25 cellular contexts compared by ENCODE assay signal in genomic region chr20:38147751-38148150, GRCh38. TPM values are rescaled to one million over a fixed set of nuclear protein-coding genes. Genes with fewer than 3 reads are reported as not detected.
"Had no signal": no experiment of that assay in that cellular context is flagged by ENCODE, and none has a peak within 500 bp of the region (broad histone marks: within the 10 kb centered on the region; RNA-seq: fewer than 3 reads in every experiment).

No MANE protein-coding gene starts in this region.

- H3K27ac ChIP-seq: colonic mucosa, gastrocnemius medialis, thyroid gland had no signal

- FAIRE-seq: endometrium had no signal

- H3K9me3 Mint-ChIP-seq: activated B cell treated with CpG ODN at 0.5 μM for 24 hours; activated CD4-positive, alpha-beta memory T cell treated with anti-CD3 and anti-CD28 coated beads for 36 hours; activated naive CD8-positive, alpha-beta T cell treated with anti-CD3 and anti-CD28 coated beads for 36 hours; activated T-helper 1 cell treated with anti-CD3 and anti-CD28 coated beads, Interleukin-12 subunit alpha, Interleukin-12 subunit beta, Interleukin-2, Interleukin-4 antibody, amounts not matched to agents 30 ng/mL and 10 ng/mL and 1 ng/mL, durations not matched to agents 14 hours and 24 hours and 36 hours; immature natural killer cell had no signal

- H3K4me3 Mint-ChIP-seq: activated B cell treated with CpG ODN at 0.5 μM for 24 hours; activated CD4-positive, alpha-beta memory T cell treated with anti-CD3 and anti-CD28 coated beads for 36 hours; activated naive CD8-positive, alpha-beta T cell treated with anti-CD3 and anti-CD28 coated beads for 36 hours; activated T-helper 1 cell treated with anti-CD3 and anti-CD28 coated beads, Interleukin-12 subunit alpha, Interleukin-12 subunit beta, Interleukin-2, Interleukin-4 antibody, amounts not matched to agents 30 ng/mL and 10 ng/mL and 1 ng/mL, durations not matched to agents 14 hours and 24 hours and 36 hours; brain; immature natural killer cell had no signal

- H3K27me3 Mint-ChIP-seq: activated B cell treated with CpG ODN at 0.5 μM for 24 hours had no signal

- H3K36me3 ChIP-seq: colonic mucosa, thyroid gland, uterus had no signal

- H3K36me3 Mint-ChIP-seq: activated CD4-positive, alpha-beta memory T cell treated with anti-CD3 and anti-CD28 coated beads for 36 hours; activated naive CD8-positive, alpha-beta T cell treated with anti-CD3 and anti-CD28 coated beads for 36 hours; brain; immature natural killer cell had no signal

- H3K27ac Mint-ChIP-seq: activated B cell treated with CpG ODN at 0.5 μM for 24 hours; activated CD4-positive, alpha-beta memory T cell treated with anti-CD3 and anti-CD28 coated beads for 36 hours; activated naive CD8-positive, alpha-beta T cell treated with anti-CD3 and anti-CD28 coated beads for 36 hours; immature natural killer cell had no signal

- DNase-seq: activated B cell treated with CpG ODN at 0.5 μM for 24 hours; activated CD4-positive, alpha-beta memory T cell treated with anti-CD3 and anti-CD28 coated beads for 36 hours; activated CD4-positive, alpha-beta T cell treated with anti-CD3 and anti-CD28 coated beads for 4 hours; activated naive CD8-positive, alpha-beta T cell treated with anti-CD3 and anti-CD28 coated beads for 36 hours; activated T-cell treated with anti-CD3 and anti-CD28 coated beads for 4 hours; amygdala; central memory CD4-positive, alpha-beta T cell; colonic mucosa; gastrocnemius medialis; immature natural killer cell; midbrain; occipital lobe; retina; stimulated activated CD4-positive, alpha-beta T cell treated with anti-CD3 and anti-CD28 coated beads, Interleukin-2, amount 100 ng/mL, for 24 hours; stimulated activated naive CD4-positive, alpha-beta T cell treated with Interleukin-2 at 50 U/mL for 16 hours; T-helper 1 cell; T-helper 9 cell; thyroid gland; uterus had no signal

- H3K9me3 ChIP-seq: colonic mucosa, gastrocnemius medialis, heart left ventricle, thyroid gland, uterus had no signal

- H3K4me3 ChIP-seq: colonic mucosa, gastrocnemius medialis, heart left ventricle, lung, thyroid gland, uterus had no signal

- ATAC-seq: gastrocnemius medialis, heart left ventricle had no signal

- H3K27me3 ChIP-seq: colonic mucosa, gastrocnemius medialis, heart left ventricle, thyroid gland, uterus had no signal

RNA-seq across cellular contexts. Expression of gene TGM2, which starts 17.3 kb away (rescaled TPM):
- total RNA-seq: activated CD4-positive, alpha-beta memory T cell treated with anti-CD3 and anti-CD28 coated beads for 36 hours; activated naive CD8-positive, alpha-beta T cell treated with anti-CD3 and anti-CD28 coated beads for 36 hours; activated T-helper 1 cell treated with anti-CD3 and anti-CD28 coated beads, Interleukin-12 subunit alpha, Interleukin-12 subunit beta, Interleukin-2, Interleukin-4 antibody, amounts not matched to agents 30 ng/mL and 10 ng/mL and 1 ng/mL, durations not matched to agents 14 hours and 24 hours and 36 hours had no signal
- polyA plus RNA-seq: immature natural killer cell, neural cell had no signal
